In genomic region chr10:127414024-127414423, GRCh38 we compare ENCODE assay signal across 30 cellular contexts.
"Had no signal": no experiment of that assay in that cellular context is flagged by ENCODE, and none has a peak within 500 bp of the region (broad histone marks: within the 10 kb centered on the region; RNA-seq: fewer than 3 reads in every experiment).

No MANE protein-coding gene starts in this region.

- H3K4me3 Mint-ChIP-seq: naive thymus-derived CD4-positive, alpha-beta T cell; natural killer cell; nephron; stimulated activated memory B cell treated with anti-CD40 and anti-IgM and Interleukin-4, amounts not matched to agents 10 μg/mL and 1 μg/mL and 100 μg/mL, for 72 hours; stimulated activated naive CD8-positive, alpha-beta T cell treated with anti-CD3 and anti-CD28 coated beads, Interleukin-15, amount 100 ng/mL, for 72 hours; type B pancreatic cell had no signal

- H3K9me3 Mint-ChIP-seq: naive thymus-derived CD4-positive, alpha-beta T cell; natural killer cell; nephron; stimulated activated naive CD8-positive, alpha-beta T cell treated with anti-CD3 and anti-CD28 coated beads, Interleukin-15, amount 100 ng/mL, for 72 hours; type B pancreatic cell had no signal

- DNase-seq: naive thymus-derived CD4-positive, alpha-beta T cell; natural killer cell; occipital lobe; ovary; psoas muscle; right cardiac atrium; right lobe of liver; sigmoid colon; spleen; stimulated activated CD4-positive, alpha-beta T cell treated with anti-CD3 and anti-CD28 coated beads, Interleukin-12 subunit alpha, Interleukin-12 subunit beta, amount 100 ng/mL, for 4 hours; stimulated activated CD4-positive, alpha-beta T cell treated with anti-CD3 and anti-CD28 coated beads, Interleukin-1b, Interleukin-23, amount 100 ng/mL, for 48 hours; stimulated activated CD4-positive, alpha-beta T cell treated with anti-CD3 and anti-CD28 coated beads, Interleukin-4, amount 100 ng/mL, for 1 hour; stimulated activated CD4-positive, alpha-beta T cell treated with anti-CD3 and anti-CD28 coated beads, Interleukin-4, amount 100 ng/mL, for 4 hours; stimulated activated CD8-positive, alpha-beta memory T cell treated with anti-CD3 and anti-CD28 coated beads, Interleukin-4, amount 100 ng/mL, for 48 hours; stimulated activated naive CD4-positive, alpha-beta T cell; stimulated activated naive CD8-positive, alpha-beta T cell treated with anti-CD3 and anti-CD28 coated beads, Interleukin-15, amount 100 ng/mL, for 72 hours; stimulated activated naive CD8-positive, alpha-beta T cell treated with anti-CD3 and anti-CD28 coated beads, Interleukin-15, Interleukin-2, amounts not matched to agents 100 U/mL and 50 U/mL, for 24 hours; substantia nigra; testis; tibial artery; transverse colon had no signal

- ATAC-seq: naive thymus-derived CD4-positive, alpha-beta T cell; natural killer cell; psoas muscle; right cardiac atrium; right lobe of liver; stimulated activated memory B cell treated with anti-CD40 and anti-IgM and Interleukin-4, amounts not matched to agents 10 μg/mL and 1 μg/mL and 100 μg/mL, for 72 hours; stimulated activated naive CD8-positive, alpha-beta T cell treated with anti-CD3 and anti-CD28 coated beads, Interleukin-15, amount 100 ng/mL, for 72 hours; stimulated activated naive CD8-positive, alpha-beta T cell treated with anti-CD3 and anti-CD28 coated beads, Interleukin-15, Interleukin-2, amounts not matched to agents 100 U/mL and 50 U/mL, for 24 hours had no signal

- H3K27me3 Mint-ChIP-seq: naive thymus-derived CD4-positive, alpha-beta T cell; progenitor cell of endocrine pancreas; stimulated activated memory B cell treated with anti-CD40 and anti-IgM and Interleukin-4, amounts not matched to agents 10 μg/mL and 1 μg/mL and 100 μg/mL, for 72 hours; stimulated activated naive CD8-positive, alpha-beta T cell treated with anti-CD3 and anti-CD28 coated beads, Interleukin-15, amount 100 ng/mL, for 72 hours; type B pancreatic cell had no signal

- H3K79me2 ChIP-seq: parathyroid adenoma had no signal

- H3K4me1 Mint-ChIP-seq: naive thymus-derived CD4-positive, alpha-beta T cell; natural killer cell; stimulated activated memory B cell treated with anti-CD40 and anti-IgM and Interleukin-4, amounts not matched to agents 10 μg/mL and 1 μg/mL and 100 μg/mL, for 72 hours; stimulated activated naive CD8-positive, alpha-beta T cell treated with anti-CD3 and anti-CD28 coated beads, Interleukin-15, amount 100 ng/mL, for 72 hours had no signal

- H3K36me3 Mint-ChIP-seq: naive thymus-derived CD4-positive, alpha-beta T cell; natural killer cell; stimulated activated memory B cell treated with anti-CD40 and anti-IgM and Interleukin-4, amounts not matched to agents 10 μg/mL and 1 μg/mL and 100 μg/mL, for 72 hours had no signal

- H3K27ac Mint-ChIP-seq: naive thymus-derived CD4-positive, alpha-beta T cell; natural killer cell; progenitor cell of endocrine pancreas; stimulated activated memory B cell treated with anti-CD40 and anti-IgM and Interleukin-4, amounts not matched to agents 10 μg/mL and 1 μg/mL and 100 μg/mL, for 72 hours; stimulated activated naive CD8-positive, alpha-beta T cell treated with anti-CD3 and anti-CD28 coated beads, Interleukin-15, amount 100 ng/mL, for 72 hours; type B pancreatic cell had no signal

- H3K36me3 ChIP-seq: ovary had no signal

- H3K4me1 ChIP-seq: parathyroid adenoma, psoas muscle, right lobe of liver, sigmoid colon, spleen, suprapubic skin, tibial artery, transverse colon had no signal

- H3K4me2 ChIP-seq: smooth muscle cell had no signal

- H3K4me3 ChIP-seq: ovary, psoas muscle, right lobe of liver, sigmoid colon, skin epidermis, smooth muscle cell, spleen, suprapubic skin, testis, tibial artery, transverse colon, vagina had no signal

- H3K9me3 ChIP-seq: ovary, psoas muscle, right lobe of liver, sigmoid colon, spleen, suprapubic skin, testis, tibial artery, transverse colon, vagina had no signal

- H3K9ac ChIP-seq: parathyroid adenoma had no signal

- H2AFZ ChIP-seq: parathyroid adenoma had no signal

- H3K27me3 ChIP-seq: ovary, right lobe of liver, sigmoid colon, spleen, suprapubic skin, testis, tibial artery, transverse colon, vagina had no signal

- H3K27ac ChIP-seq: ovary, parathyroid adenoma, psoas muscle, right lobe of liver, sigmoid colon, skin epidermis, spleen, suprapubic skin, testis, tibial artery, transverse colon, vagina had no signal
